ENCODE assay signal across 8 cellular contexts in the genomic region with DNA sequence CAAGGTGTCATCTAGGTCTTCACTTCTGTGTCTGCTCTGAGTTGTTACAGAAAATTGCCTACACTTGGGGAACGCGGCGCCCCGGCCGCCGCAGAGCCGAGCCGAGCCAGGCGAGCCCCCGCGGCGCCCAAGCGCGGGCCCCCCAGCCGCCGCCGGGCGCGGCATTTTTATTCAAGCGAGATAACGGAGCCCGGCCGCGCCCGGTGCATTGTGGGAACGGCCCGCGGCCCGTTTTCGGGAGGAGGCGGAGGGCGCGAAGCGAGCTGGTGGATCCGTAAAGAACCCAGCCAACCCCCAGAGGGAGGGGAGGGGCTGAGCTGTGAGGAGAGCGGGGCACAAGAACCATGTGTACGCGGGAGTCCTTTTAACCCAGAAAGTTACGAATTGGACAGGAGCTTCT.
DNase-seq lines count a peak whose midpoint lies in the region; ATAC-seq and TF ChIP-seq lines count a peak whose summit lies in the region.

No MANE protein-coding gene starts in this region.

- TF ChIP-seq POLR2A in gastrocnemius medialis (IDR thresholded peaks at IDR 0.05), result no peak

- in situ Hi-C loops in gastrocnemius medialis (cut with MboI; ENCODE audit: low sequenced_read_pairs in 4 of 4), result no loop called here

- peaks cover 7% of the 10 kb centered on the region for H3K9me3 Mint-ChIP-seq in activated naive CD4-positive, alpha-beta T cell treated with anti-CD3 and anti-CD28 coated beads for 36 hours
- H3K9me3 Mint-ChIP-seq in activated naive CD8-positive, alpha-beta T cell treated with anti-CD3 and anti-CD28 coated beads, Interleukin-2, amount 50 U/mL, for 24 hours, result peaks cover 22% of the 10 kb centered on the region

- H3K27me3 Mint-ChIP-seq in activated naive CD4-positive, alpha-beta T cell treated with anti-CD3 and anti-CD28 coated beads for 36 hours (ENCODE audit: low read depth), result peaks cover 34% of the 10 kb centered on the region
- H3K27me3 Mint-ChIP-seq in activated naive CD8-positive, alpha-beta T cell treated with anti-CD3 and anti-CD28 coated beads, Interleukin-2, amount 50 U/mL, for 24 hours, result peaks cover 33% of the 10 kb centered on the region

- H3K4me3 ChIP-seq in gastrocnemius medialis, result peak overlapping the region; percentile 31 to 49 (median 40)

- no peaks in the 10 kb centered on the region for H3K36me3 ChIP-seq in gastrocnemius medialis

- no peaks in the 10 kb centered on the region for H3K4me1 Mint-ChIP-seq in activated naive CD4-positive, alpha-beta T cell treated with anti-CD3 and anti-CD28 coated beads for 36 hours (ENCODE audit: low read depth)
- no peaks in the 10 kb centered on the region for H3K4me1 Mint-ChIP-seq in activated naive CD8-positive, alpha-beta T cell treated with anti-CD3 and anti-CD28 coated beads, Interleukin-2, amount 50 U/mL, for 24 hours

- ATAC-seq in activated naive CD8-positive, alpha-beta T cell treated with anti-CD3 and anti-CD28 coated beads, Interleukin-2, amount 50 U/mL, for 24 hours, result peak; percentile 28
- ATAC-seq in gastrocnemius medialis, result no peak
- no peak for ATAC-seq in GM18502 (IDR thresholded peaks at IDR 0.05; ENCODE audit: poor library complexity, unreplicated experiment)
- ATAC-seq in HG02571 (IDR thresholded peaks at IDR 0.05; ENCODE audit: unreplicated experiment), result no peak

- no peaks in the 10 kb centered on the region for H3K36me3 Mint-ChIP-seq in activated naive CD4-positive, alpha-beta T cell treated with anti-CD3 and anti-CD28 coated beads for 36 hours (ENCODE audit: low read depth)
- peaks cover 3% of the 10 kb centered on the region for H3K36me3 Mint-ChIP-seq in activated naive CD8-positive, alpha-beta T cell treated with anti-CD3 and anti-CD28 coated beads, Interleukin-2, amount 50 U/mL, for 24 hours (ENCODE audit: low read depth)

- H3K27ac Mint-ChIP-seq in activated naive CD4-positive, alpha-beta T cell treated with anti-CD3 and anti-CD28 coated beads for 36 hours, result no peak overlapping the region
- no peak overlapping the region for H3K27ac Mint-ChIP-seq in activated naive CD8-positive, alpha-beta T cell treated with anti-CD3 and anti-CD28 coated beads, Interleukin-2, amount 50 U/mL, for 24 hours

- peak; percentile 9 for DNase-seq in activated naive CD4-positive, alpha-beta T cell treated with anti-CD3 and anti-CD28 coated beads for 36 hours
- DNase-seq in activated naive CD4-positive, alpha-beta T cell (lab: John Stamatoyannopoulos, UW), result no peak
- DNase-seq in activated naive CD8-positive, alpha-beta T cell treated with anti-CD3 and anti-CD28 coated beads, Interleukin-2, amount 50 U/mL, for 24 hours, result peak; percentile 10
- DNase-seq in iPS DF 19.7 (ENCODE audit: low read depth, low spot score) (peak; percentile 50), gastrocnemius medialis (no peak), GM19240 (ENCODE audit: insufficient read length, low spot score) (no peak)

- no peak overlapping the region for H3K4me3 Mint-ChIP-seq in activated naive CD4-positive, alpha-beta T cell treated with anti-CD3 and anti-CD28 coated beads for 36 hours
- no peak overlapping the region for H3K4me3 Mint-ChIP-seq in activated naive CD8-positive, alpha-beta T cell treated with anti-CD3 and anti-CD28 coated beads, Interleukin-2, amount 50 U/mL, for 24 hours

- no peaks in the 10 kb centered on the region for H3K27me3 ChIP-seq in gastrocnemius medialis

- no peaks in the 10 kb centered on the region for H3K9me3 ChIP-seq in gastrocnemius medialis

- no peak for TF ChIP-seq CTCF in gastrocnemius medialis (IDR thresholded peaks at IDR 0.05 in 4 of 5, conservative IDR thresholded peaks at IDR 0.05 in 1 of 5)

- no peak overlapping the region for H3K27ac ChIP-seq in gastrocnemius medialis

- CTCF ChIA-PET in activated naive CD4-positive, alpha-beta T cell treated with anti-CD3 and anti-CD28 coated beads for 36 hours (lab: Charles Lee), result no interaction called here

- intact Hi-C loops in activated naive CD4-positive, alpha-beta T cell treated with anti-CD3 and anti-CD28 coated beads for 36 hours (cut with micrococcal nuclease), result no loop called here
- intact Hi-C loops in gastrocnemius medialis (cut with DNase I; ENCODE audit: low total_unique reads), result no loop called here

- no peaks in the 10 kb centered on the region for H3K4me1 ChIP-seq in gastrocnemius medialis

Comparison
In these comparisons a context has a peak if more than half of its experiments do, and no peak if none do; other contexts are left out.
1. DNase-seq: peak in activated naive CD4-positive, alpha-beta T cell treated with anti-CD3 and anti-CD28 coated beads for 36 hours (single experiment), activated naive CD8-positive, alpha-beta T cell treated with anti-CD3 and anti-CD28 coated beads, Interleukin-2, amount 50 U/mL, for 24 hours (single experiment) and iPS DF 19.7 (single experiment); none in activated naive CD4-positive, alpha-beta T cell (0 of 4), gastrocnemius medialis (0 of 2) and GM19240 (single experiment).